10 cellular contexts compared by ENCODE assay signal in the genomic region with DNA sequence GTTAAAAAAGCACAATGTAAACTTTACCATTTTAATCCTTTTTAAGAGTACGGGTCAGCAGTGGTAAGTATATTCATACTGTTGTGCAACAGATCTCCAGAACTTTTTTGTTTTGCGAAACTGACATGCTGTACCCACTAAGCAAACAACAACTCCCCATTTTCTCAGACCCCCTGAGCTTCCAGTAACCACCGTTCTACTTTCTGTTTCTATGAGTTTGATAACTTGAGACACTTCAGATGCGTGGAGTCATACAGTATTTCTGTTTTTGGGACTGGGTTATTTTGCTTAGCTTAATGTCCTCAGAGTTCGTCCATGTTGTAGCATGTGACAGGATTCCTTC. TPM values are rescaled to one million over a fixed set of nuclear protein-coding genes. Genes with fewer than 3 reads are reported as not detected.
A peak's percentile ranks its signal among the peaks of the same experiment; 100 is the strongest.
DNase-seq lines count a peak whose midpoint lies in the region; ATAC-seq and TF ChIP-seq lines count a peak whose summit lies in the region.
"Had no signal": no experiment of that assay in that cellular context is flagged by ENCODE, and none has a peak within 500 bp of the region (broad histone marks: within the 10 kb centered on the region; RNA-seq: fewer than 3 reads in every experiment).

No MANE protein-coding gene starts in this region.

- H3K36me3 Mint-ChIP-seq in CD4-positive, alpha-beta T cell (ENCODE audit: low read depth) = peaks cover 5% of the 10 kb centered on the region
- H3K36me3 Mint-ChIP-seq in activated B cell treated with CpG ODN at 0.5 μM for 24 hours (ENCODE audit: low read depth) = peaks cover 27% of the 10 kb centered on the region

- no peak overlapping the region for H3K4me3 ChIP-seq in mucosa of descending colon

- TF ChIP-seq CTCF in CD4-positive, alpha-beta T cell (IDR thresholded peaks at IDR 0.05) = no peak
- no peak for TF ChIP-seq CTCF in activated B cell treated with CpG ODN at 0.5 μM for 24 hours (IDR thresholded peaks at IDR 0.05)
- TF ChIP-seq CTCF in mucosa of descending colon (IDR thresholded peaks at IDR 0.05) = no peak

- DNase-seq in CD4-positive, alpha-beta T cell = no peak
- DNase-seq in activated B cell treated with CpG ODN at 0.5 μM for 24 hours (no peak), mucosa of descending colon (no peak), LoVo (ENCODE audit: low spot score) (no peak), retina (no peak), GF-D8 (lab: John Stamatoyannopoulos, UW) (no peak)
- DNase-seq: GDM1, posterior cingulate gyrus had no signal

- CTCF ChIA-PET in CD4-positive, alpha-beta T cell (lab: Charles Lee) = interaction anchor here (1.0 to 1.6 kb wide), 4 partner anchors 18 to 296 kb away, joined by 3 to 7 read pairs (median 3); a partner anchor contains a TSS
- CTCF ChIA-PET in activated B cell treated with CpG ODN at 0.5 μM for 24 hours (lab: Charles Lee) = no interaction called here

- H3K9me3 Mint-ChIP-seq in CD4-positive, alpha-beta T cell = no peaks in the 10 kb centered on the region
- H3K9me3 Mint-ChIP-seq in activated B cell treated with CpG ODN at 0.5 μM for 24 hours = no peaks in the 10 kb centered on the region

- peak overlapping the region; percentile 95 for H3K27ac Mint-ChIP-seq in CD4-positive, alpha-beta T cell
- H3K27ac Mint-ChIP-seq in activated B cell treated with CpG ODN at 0.5 μM for 24 hours = no peak overlapping the region

- H3K36me3 ChIP-seq in mucosa of descending colon (ENCODE audit: low read depth) = no peaks in the 10 kb centered on the region

- intact Hi-C loops in CD4-positive, alpha-beta T cell (cut with DNase I, micrococcal nuclease) = loop anchor here in 1 of 2 experiments (2.0 to 5.0 kb wide), 2 partner anchors 16 to 228 kb away; no protein-coding TSS in a partner anchor
- intact Hi-C loops in activated B cell treated with CpG ODN at 0.5 μM for 24 hours (cut with micrococcal nuclease) (loop anchor here (1.0 kb wide), 1 partner anchor 14 kb away; no protein-coding TSS in a partner anchor), mucosa of descending colon (cut with DNase I, micrococcal nuclease) (no loop called here)

- peak overlapping the region; percentile 82 for H3K4me3 Mint-ChIP-seq in CD4-positive, alpha-beta T cell
- peak overlapping the region; percentile 61 for H3K4me3 Mint-ChIP-seq in activated B cell treated with CpG ODN at 0.5 μM for 24 hours

- POLR2A ChIA-PET in CD4-positive, alpha-beta T cell (lab: Charles Lee) = interaction anchor here (0.7 to 2.6 kb wide), 6 partner anchors 10 to 39 kb away, joined by 3 to 32 read pairs (median 10); no protein-coding TSS in a partner anchor
- POLR2A ChIA-PET in activated B cell treated with CpG ODN at 0.5 μM for 24 hours (lab: Charles Lee) = interaction anchor here (0.5 to 1.8 kb wide), 5 partner anchors 12 to 88 kb away, joined by 3 to 5 read pairs (median 4); no protein-coding TSS in a partner anchor

- peaks cover 94% of the 10 kb centered on the region for H3K4me1 Mint-ChIP-seq in CD4-positive, alpha-beta T cell (ENCODE audit: low read depth)
- peaks cover 85% of the 10 kb centered on the region for H3K4me1 Mint-ChIP-seq in activated B cell treated with CpG ODN at 0.5 μM for 24 hours

- H3K27me3 ChIP-seq in CD4-positive, alpha-beta T cell (ENCODE audit: control insufficient read depth, insufficient read depth, low read length) = no peaks in the 10 kb centered on the region

- H3K4me1 ChIP-seq in mucosa of descending colon (ENCODE audit: low read depth) = no peaks in the 10 kb centered on the region

- ATAC-seq in CD4-positive, alpha-beta T cell (ENCODE audit: poor library complexity) = peak; percentile 15
- ATAC-seq in GM21576 (IDR thresholded peaks at IDR 0.05; ENCODE audit: unreplicated experiment) (peak; percentile 35), activated B cell treated with CpG ODN at 0.5 μM for 24 hours (ENCODE audit: low read depth) (no peak), mucosa of descending colon (peak; percentile 51), GM19467 (IDR thresholded peaks at IDR 0.05; ENCODE audit: unreplicated experiment) (no peak)

- H3K9me3 ChIP-seq in CD4-positive, alpha-beta T cell (ENCODE audit: control insufficient read depth, low read length) = no peaks in the 10 kb centered on the region
- H3K9me3 ChIP-seq in mucosa of descending colon = no peaks in the 10 kb centered on the region

- H3K27ac ChIP-seq in CD4-positive, alpha-beta T cell (ENCODE audit: low read depth, low read length) = peak overlapping the region; percentile 58

- no peaks in the 10 kb centered on the region for H3K27me3 Mint-ChIP-seq in CD4-positive, alpha-beta T cell
- no peaks in the 10 kb centered on the region for H3K27me3 Mint-ChIP-seq in activated B cell treated with CpG ODN at 0.5 μM for 24 hours

RNA-seq across cellular contexts. Expression of a gene that starts 38.0 kb away (rescaled TPM):
- total RNA-seq in CD4-positive, alpha-beta T cell = 10 to 100 TPM; 53.4 to 53.6 TPM
- total RNA-seq in activated B cell treated with CpG ODN at 0.5 μM for 24 hours (40.1 and 40.6 TPM in 2 replicates), mucosa of descending colon (10 to 100 TPM in 1 of 3 donors, 1 to 10 TPM in 2; 3.3 to 15.2 (median 6.6) TPM)

Comparison
In these comparisons a context has a peak if more than half of its experiments do, and no peak if none do; other contexts are left out.
1. ATAC-seq: peak in CD4-positive, alpha-beta T cell (single experiment), GM21576 (single experiment) and mucosa of descending colon (single experiment); none in activated B cell treated with CpG ODN at 0.5 μM for 24 hours (single experiment) and GM19467 (single experiment).